ENCODE assay signal across 11 cellular contexts in the genomic region with DNA sequence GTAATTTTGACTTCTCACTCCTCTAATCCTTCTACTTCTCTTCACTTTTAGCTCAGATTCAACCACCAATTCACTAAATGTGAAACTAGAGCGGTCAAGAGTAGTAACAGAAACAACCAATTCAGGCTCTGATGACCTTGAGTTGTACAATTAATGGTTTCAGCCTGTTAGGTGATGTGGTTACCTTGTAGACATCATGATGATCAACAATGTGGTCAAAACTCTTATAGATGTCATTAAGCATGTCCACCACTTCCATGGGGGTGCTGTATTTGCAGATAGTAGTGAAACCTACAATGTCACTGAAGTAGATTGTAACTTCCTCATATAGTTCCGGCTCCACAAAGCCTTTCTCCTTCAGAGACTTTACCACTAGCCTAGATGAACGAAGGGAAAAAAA. TPM values are rescaled to one million over a fixed set of nuclear protein-coding genes. Genes with fewer than 3 reads are reported as not detected.
A peak's percentile ranks its signal among the peaks of the same experiment; 100 is the strongest.
DNase-seq lines count a peak whose midpoint lies in the region; ATAC-seq and TF ChIP-seq lines count a peak whose summit lies in the region.
"Had no signal": no experiment of that assay in that cellular context is flagged by ENCODE, and none has a peak within 500 bp of the region (broad histone marks: within the 10 kb centered on the region; RNA-seq: fewer than 3 reads in every experiment).

No MANE protein-coding gene starts in this region.

- intact Hi-C loops in left lung (cut with DNase I): no loop called here

- no peak for DNase-seq in COR-L47 (lab: John Stamatoyannopoulos, UW)
- no peak for DNase-seq in activated CD4-positive, alpha-beta T cell treated with anti-CD3 and anti-CD28 coated beads, Interleukin-2, amount 10 ng/mL, durations not matched to agents 7 days and 5 days
- no peak for DNase-seq in left lung
- DNase-seq: activated gamma-delta T cell treated with Interleukin-2 at 50 U/mL for 16 hours, glutamatergic neuron, NCI-H345, thyroid gland had no signal

- H3K27me3 Mint-ChIP-seq in stimulated activated memory B cell treated with anti-CD40 and anti-IgM and Interleukin-4, amounts not matched to agents 10 μg/mL and 1 μg/mL and 100 μg/mL, for 72 hours: no peaks in the 10 kb centered on the region
- peaks cover under 1% of the 10 kb centered on the region for H3K27me3 Mint-ChIP-seq in activated CD4-positive, alpha-beta T cell treated with anti-CD3 and anti-CD28 coated beads, Interleukin-2, amount 10 ng/mL, durations not matched to agents 7 days and 5 days

- POLR2A ChIA-PET in activated CD4-positive, alpha-beta T cell treated with anti-CD3 and anti-CD28 coated beads, Interleukin-2, amount 10 ng/mL, durations not matched to agents 7 days and 5 days (lab: Charles Lee): no interaction called here

- H3K4me1 ChIP-seq in left lung: peaks cover 0 to 20% of the 10 kb centered on the region in 2 donors
- H3K4me1 ChIP-seq: thyroid gland had no signal

- H3K27ac ChIP-seq in left lung: peak overlapping the region in 1 of 2 donors; percentile 30
- H3K27ac ChIP-seq: thyroid gland had no signal

- H3K9me3 Mint-ChIP-seq in stimulated activated memory B cell treated with anti-CD40 and anti-IgM and Interleukin-4, amounts not matched to agents 10 μg/mL and 1 μg/mL and 100 μg/mL, for 72 hours: peaks cover 6% of the 10 kb centered on the region
- H3K9me3 Mint-ChIP-seq in activated CD4-positive, alpha-beta T cell treated with anti-CD3 and anti-CD28 coated beads, Interleukin-2, amount 10 ng/mL, durations not matched to agents 7 days and 5 days: no peaks in the 10 kb centered on the region

- no peaks in the 10 kb centered on the region for H3K9me3 ChIP-seq in left lung
- H3K9me3 ChIP-seq: thyroid gland had no signal

- no peak overlapping the region for H3K4me3 ChIP-seq in left lung
- H3K4me3 ChIP-seq: thyroid gland had no signal

- H3K27ac Mint-ChIP-seq in stimulated activated memory B cell treated with anti-CD40 and anti-IgM and Interleukin-4, amounts not matched to agents 10 μg/mL and 1 μg/mL and 100 μg/mL, for 72 hours: peak overlapping the region; percentile 75
- H3K27ac Mint-ChIP-seq in activated CD4-positive, alpha-beta T cell treated with anti-CD3 and anti-CD28 coated beads, Interleukin-2, amount 10 ng/mL, durations not matched to agents 7 days and 5 days: no peak overlapping the region

- H3K4me3 Mint-ChIP-seq in stimulated activated memory B cell treated with anti-CD40 and anti-IgM and Interleukin-4, amounts not matched to agents 10 μg/mL and 1 μg/mL and 100 μg/mL, for 72 hours: peak overlapping the region; percentile 4
- H3K4me3 Mint-ChIP-seq in activated CD4-positive, alpha-beta T cell treated with anti-CD3 and anti-CD28 coated beads, Interleukin-2, amount 10 ng/mL, durations not matched to agents 7 days and 5 days: no peak overlapping the region

- H3K36me3 Mint-ChIP-seq in stimulated activated memory B cell treated with anti-CD40 and anti-IgM and Interleukin-4, amounts not matched to agents 10 μg/mL and 1 μg/mL and 100 μg/mL, for 72 hours: no peaks in the 10 kb centered on the region
- no peaks in the 10 kb centered on the region for H3K36me3 Mint-ChIP-seq in activated CD4-positive, alpha-beta T cell treated with anti-CD3 and anti-CD28 coated beads, Interleukin-2, amount 10 ng/mL, durations not matched to agents 7 days and 5 days (ENCODE audit: low read depth)

- no peaks in the 10 kb centered on the region for H3K36me3 ChIP-seq in left lung
- H3K36me3 ChIP-seq: thyroid gland had no signal

- CTCF ChIA-PET in activated CD4-positive, alpha-beta T cell treated with anti-CD3 and anti-CD28 coated beads, Interleukin-2, amount 10 ng/mL, durations not matched to agents 7 days and 5 days (lab: Charles Lee): no interaction called here

- TF ChIP-seq CTCF in left lung (IDR thresholded peaks at IDR 0.05): no peak

- H3K4me1 Mint-ChIP-seq in stimulated activated memory B cell treated with anti-CD40 and anti-IgM and Interleukin-4, amounts not matched to agents 10 μg/mL and 1 μg/mL and 100 μg/mL, for 72 hours: peaks cover 24% of the 10 kb centered on the region
- H3K4me1 Mint-ChIP-seq in activated CD4-positive, alpha-beta T cell treated with anti-CD3 and anti-CD28 coated beads, Interleukin-2, amount 10 ng/mL, durations not matched to agents 7 days and 5 days: no peaks in the 10 kb centered on the region

- ATAC-seq in GM19043 (IDR thresholded peaks at IDR 0.05; ENCODE audit: low read depth, unreplicated experiment) (peak; percentile 52), HG02678 (IDR thresholded peaks at IDR 0.05; ENCODE audit: unreplicated experiment) (peak; percentile 71), HG03521 (IDR thresholded peaks at IDR 0.05; ENCODE audit: unreplicated experiment) (peak; percentile 72), left lung (no peak)
- peak; percentile 92 for ATAC-seq in stimulated activated memory B cell treated with anti-CD40 and anti-IgM and Interleukin-4, amounts not matched to agents 10 μg/mL and 1 μg/mL and 100 μg/mL, for 72 hours

- no peaks in the 10 kb centered on the region for H3K27me3 ChIP-seq in left lung
- H3K27me3 ChIP-seq: thyroid gland had no signal

RNA-seq across cellular contexts. Expression of gene PLBD1, which starts 54.1 kb away (rescaled TPM):
- not detected for total RNA-seq in activated CD4-positive, alpha-beta T cell treated with anti-CD3 and anti-CD28 coated beads, Interleukin-2, amount 10 ng/mL, durations not matched to agents 7 days and 5 days
- 10 to 100 TPM; 29.3 to 44.8 TPM for total RNA-seq in left lung

Comparison
In these comparisons a context has a peak if more than half of its experiments do, and no peak if none do; other contexts are left out.
1. RNA of gene PLBD1, which starts 54.1 kb away (total RNA-seq): 29.3 to 44.8 TPM in left lung; not detected in activated CD4-positive, alpha-beta T cell treated with anti-CD3 and anti-CD28 coated beads, Interleukin-2, amount 10 ng/mL, durations not matched to agents 7 days and 5 days; every median in the first group is over 10 times any median in the second.